In genomic region chr3:187777331-187778046, GRCh38 we compare ENCODE assay signal across 8 cellular contexts. TPM values are rescaled to one million over a fixed set of nuclear protein-coding genes. Genes with fewer than 3 reads are reported as not detected.
DNase-seq lines count a peak whose midpoint lies in the region; ATAC-seq and TF ChIP-seq lines count a peak whose summit lies in the region.

No MANE protein-coding gene starts in this region.

- TF ChIP-seq CTCF in astrocyte of the spinal cord (IDR thresholded peaks at IDR 0.05; ENCODE audit: low read depth, low read length) (no peak), smooth muscle cell (IDR thresholded peaks at IDR 0.05; ENCODE audit: borderline replicate concordance, insufficient read depth, poor library complexity, severe bottlenecking) (no peak), gastroesophageal sphincter (IDR thresholded peaks at IDR 0.05) (no peak)

- in situ Hi-C loops in astrocyte of the spinal cord (cut with HindIII; ENCODE audit: low sequenced_read_pairs), result no loop called here

- H3K79me2 ChIP-seq in smooth muscle cell (ENCODE audit: low read depth), result no peaks in the 10 kb centered on the region

- ATAC-seq in GM21825 (IDR thresholded peaks at IDR 0.05; ENCODE audit: unreplicated experiment) (peak; percentile 42), gastroesophageal sphincter (no peak)

- no peaks in the 10 kb centered on the region for H3K27me3 ChIP-seq in smooth muscle cell (ENCODE audit: low read depth)
- no peaks in the 10 kb centered on the region for H3K27me3 ChIP-seq in gastroesophageal sphincter

- H3K9me3 ChIP-seq in smooth muscle cell (replicated peaks; ENCODE audit: low read depth) (no peaks in the 10 kb centered on the region), gastroesophageal sphincter (no peaks in the 10 kb centered on the region)

- H3K27ac ChIP-seq in smooth muscle cell (ENCODE audit: low read depth) (peak overlapping the region; percentile 9), gastroesophageal sphincter (no peak overlapping the region)

- 75% methylated on average over 6 of the region's 6 CpGs for WGBS in smooth muscle cell (ENCODE audit: low lambda C conversion rate)
- WGBS in gastroesophageal sphincter (ENCODE audit: low coverage in 1 of 2), 2 donors, result 62 to 75% methylated on average over 6 of the region's 6 CpGs

- no peak for TF ChIP-seq EP300 in gastroesophageal sphincter (IDR thresholded peaks at IDR 0.05)

- TF ChIP-seq POLR2A in gastroesophageal sphincter (IDR thresholded peaks at IDR 0.05), result no peak

- H3K4me1 ChIP-seq in smooth muscle cell (ENCODE audit: low read depth) (no peaks in the 10 kb centered on the region), gastroesophageal sphincter (peaks cover 0 to 6% (median 0%) of the 10 kb centered on the region in 3 donors)

- H3K4me2 ChIP-seq in smooth muscle cell, result no peak overlapping the region

- no peaks in the 10 kb centered on the region for H3K36me3 ChIP-seq in smooth muscle cell (ENCODE audit: low read depth)
- H3K36me3 ChIP-seq in gastroesophageal sphincter, result no peaks in the 10 kb centered on the region

- H3K9ac ChIP-seq in smooth muscle cell (ENCODE audit: low read depth), result no peak overlapping the region

- H3K4me3 ChIP-seq in astrocyte of the spinal cord (ENCODE audit: low read depth, low read length) (no peak overlapping the region), smooth muscle cell (no peak overlapping the region), gastroesophageal sphincter (no peak overlapping the region)

- peaks cover 9% of the 10 kb centered on the region for H3F3A ChIP-seq in smooth muscle cell (ENCODE audit: low read depth)

- H4K20me1 ChIP-seq in smooth muscle cell (ENCODE audit: low read depth), result no peaks in the 10 kb centered on the region

- no peak overlapping the region for H2AFZ ChIP-seq in smooth muscle cell (ENCODE audit: low read depth)

- DNase-seq in CD1c-positive myeloid dendritic cell (ENCODE audit: extremely low spot score) (peak; percentile 92), OCI-M1 (lab: John Stamatoyannopoulos, UW) (peak; percentile 74), astrocyte of the spinal cord (ENCODE audit: low read depth, low spot score) (peak; percentile 9), smooth muscle cell (lab: John Stamatoyannopoulos, UW; ENCODE audit: unreplicated experiment) (no peak), SHP77 (lab: John Stamatoyannopoulos, UW) (no peak), amygdala (lab: John Stamatoyannopoulos, UW) (no peak)

RNA-seq across cellular contexts. Expression of gene BCL6, which starts 32.2 kb away (rescaled TPM):
- total RNA-seq in smooth muscle cell (30.8 and 39.1 TPM in 2 replicates), gastroesophageal sphincter (100 to 1,000 TPM in 3 of 4 donors, 10 to 100 TPM in 1; 60.0 to 146 (median 115) TPM)
- 16.8 and 18.3 TPM in 2 replicates for polyA plus RNA-seq in smooth muscle cell

Comparison
In these comparisons a context has a peak if more than half of its experiments do, and no peak if none do; other contexts are left out.
1. DNase-seq: peak in CD1c-positive myeloid dendritic cell (single experiment), OCI-M1 (single experiment) and astrocyte of the spinal cord (single experiment); none in smooth muscle cell (single experiment), SHP77 (0 of 2) and amygdala (0 of 56).